ENCODE assay signal across 15 cellular contexts in genomic region chr17:59299400-59300092, GRCh38. TPM values are rescaled to one million over a fixed set of nuclear protein-coding genes. Genes with fewer than 3 reads are reported as not detected.
DNase-seq lines count a peak whose midpoint lies in the region; ATAC-seq and TF ChIP-seq lines count a peak whose summit lies in the region.
"Had no signal": no experiment of that assay in that cellular context is flagged by ENCODE, and none has a peak within 500 bp of the region (broad histone marks: within the 10 kb centered on the region; RNA-seq: fewer than 3 reads in every experiment).

No MANE protein-coding gene starts in this region.

- TF ChIP-seq CTCF in LNCaP clone FGC (IDR thresholded peaks at IDR 0.05; ENCODE audit: control insufficient read depth, extremely low read depth, insufficient read depth) (no peak), colonic mucosa (IDR thresholded peaks at IDR 0.05) (no peak), stomach (IDR thresholded peaks at IDR 0.05) (no peak)

- H3K9me3 ChIP-seq in colonic mucosa (no peaks in the 10 kb centered on the region), stomach (no peaks in the 10 kb centered on the region)

- no peaks in the 10 kb centered on the region for H3K4me1 ChIP-seq in colonic mucosa
- H3K4me1 ChIP-seq in stomach, result peaks cover 0 to 28% (median 15%) of the 10 kb centered on the region in 4 donors

- no peaks in the 10 kb centered on the region for H3K36me3 ChIP-seq in colonic mucosa
- H3K36me3 ChIP-seq in stomach, result no peaks in the 10 kb centered on the region

- H3K27me3 ChIP-seq in colonic mucosa (no peaks in the 10 kb centered on the region), stomach (no peaks in the 10 kb centered on the region)

- no peak for TF ChIP-seq EP300 in stomach (IDR thresholded peaks at IDR 0.05)

- H3K9ac ChIP-seq in colonic mucosa (ENCODE audit: low read depth in 2 of 2, low read length in 2 of 2), result peak overlapping the region in 1 of 2 donors; percentile 2
- H3K9ac ChIP-seq: GM23248 had no signal

- no peak overlapping the region for H3K4me3 ChIP-seq in LNCaP clone FGC (ENCODE audit: low read depth, low read length)
- H3K4me3 ChIP-seq in colonic mucosa, result no peak overlapping the region
- H3K4me3 ChIP-seq in stomach, result no peak overlapping the region
- H3K4me3 ChIP-seq: GM23248 had no signal

- WGBS in stomach, 5 donors, result 36 to 65% (median 51%) methylated on average over 2 of the region's 2 CpGs

- DNase-seq in LNCaP clone FGC (ENCODE audit: low read depth) (peak; percentile 76), colonic mucosa (no peak), left colon (no peak), stomach (no peak), SIG-M5 treated with dmso at 0.1 percent for 504 hours (lab: John Stamatoyannopoulos, UW; ENCODE audit: unreplicated experiment) (no peak), C1 segment of cervical spinal cord (lab: John Stamatoyannopoulos, UW) (no peak)
- DNase-seq: CD8-positive, alpha-beta T cell; COR-L47; DMS153; DND-41; GDM1; GM23248 had no signal

- ATAC-seq in left colon (peak; percentile 75), HG03280 (IDR thresholded peaks at IDR 0.05; ENCODE audit: unreplicated experiment) (no peak), HG02759 (IDR thresholded peaks at IDR 0.05; ENCODE audit: unreplicated experiment) (no peak)
- ATAC-seq: CD8-positive, alpha-beta T cell; HCT116 had no signal

- intact Hi-C loops in colonic mucosa (cut with DNase I), result loop anchor here (10.0 kb wide), 1 partner anchor 255 kb away; no protein-coding TSS in a partner anchor
- intact Hi-C loops in left colon (cut with DNase I, micrococcal nuclease), result no loop called here
- intact Hi-C loops in stomach (cut with DNase I; ENCODE audit: low total_unique reads), result no loop called here

- peak overlapping the region; percentile 8 for H3K27ac ChIP-seq in colonic mucosa
- peak overlapping the region; percentile 14 to 86 (median 78) for H3K27ac ChIP-seq in stomach
- H3K27ac ChIP-seq: GM23248 had no signal

- TF ChIP-seq POLR2A in stomach (IDR thresholded peaks at IDR 0.05), result no peak

RNA-seq across cellular contexts. Expression of gene YPEL2, which starts 31.9 kb away (rescaled TPM):
- total RNA-seq in colonic mucosa (10 to 100 TPM; 17.2 to 25.7 TPM), left colon (10 to 100 TPM; 25.8 to 27.2 TPM), stomach (10 to 100 TPM; 22.2 to 60.8 (median 37.8) TPM)
- 10 to 100 TPM in 1 of 3 donors, 1 to 10 TPM in 2; 4.4 to 10.4 (median 9.0) TPM for polyA plus RNA-seq in stomach
